ENCODE assay signal across 8 cellular contexts in the genomic region with DNA sequence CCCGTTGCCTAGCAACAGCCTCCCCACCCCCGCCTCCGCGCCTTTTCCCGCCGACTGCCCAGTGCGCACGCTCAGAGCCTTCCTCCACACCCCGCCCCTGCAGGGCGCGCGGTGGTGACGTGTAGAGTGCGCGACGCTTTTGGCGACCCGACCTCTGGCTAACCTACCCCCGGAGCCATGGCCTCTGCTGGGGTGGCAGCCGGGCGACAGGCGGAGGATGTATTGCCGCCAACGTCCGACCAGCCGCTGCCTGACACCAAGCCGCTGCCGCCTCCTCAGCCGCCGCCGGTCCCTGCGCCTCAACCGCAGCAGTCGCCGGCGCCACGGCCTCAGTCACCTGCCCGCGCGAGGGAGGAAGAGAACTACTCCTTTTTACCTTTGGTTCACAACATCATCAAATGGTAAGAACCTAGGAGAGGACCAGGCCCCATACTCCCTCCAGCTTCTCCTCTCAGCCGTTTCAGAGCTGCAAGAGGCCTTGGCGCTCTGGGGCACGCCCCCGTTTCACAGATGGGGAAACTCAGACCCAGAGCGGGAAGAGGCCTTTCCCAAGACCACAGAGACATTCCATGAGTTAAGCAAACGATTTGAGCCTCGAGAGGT. TPM values are rescaled to one million over a fixed set of nuclear protein-coding genes. Genes with fewer than 3 reads are reported as not detected.
DNase-seq lines count a peak whose midpoint lies in the region; ATAC-seq and TF ChIP-seq lines count a peak whose summit lies in the region.

TSS of gene MED9 (plus strand) at position 136 of the 603 bp plus-strand sequence. CDS start at position 178, 42 bp downstream.

- TF ChIP-seq CTCF in Caco-2 (IDR thresholded peaks at IDR 0.05; ENCODE audit: insufficient read depth in 1 of 2, low read depth in 1 of 2, low read length in 1 of 2, severe bottlenecking in 1 of 2, unreplicated experiment in 1 of 2): no peak

- peaks cover 12% of the 10 kb centered on the region; the same call in 1 of the 2 replicates for H3K4me1 ChIP-seq in Caco-2

- TSS peak; percentile 62 for BruUV-seq in Caco-2 (replicated peaks; lab: Mats Ljungman, UMichigan)

- CTCF ChIA-PET in Caco-2 (lab: Charles Lee): interaction anchor here (0.7 kb wide), 1 partner anchor 156 kb away, joined by 3 read pairs; no protein-coding TSS in a partner anchor

- H3K27me3 Mint-ChIP-seq in Caco-2 (ENCODE audit: insufficient read depth, unreplicated experiment): peaks cover 7% of the 10 kb centered on the region
- H3K27me3 Mint-ChIP-seq in naive B cell: no peaks in the 10 kb centered on the region

- POLR2A ChIA-PET in Caco-2 (lab: Charles Lee): interaction anchor here (0.6 kb wide), 1 partner anchor 89 kb away, joined by 4 read pairs; no protein-coding TSS in a partner anchor

- no peaks in the 10 kb centered on the region for H3K4me1 Mint-ChIP-seq in Caco-2 (ENCODE audit: low read depth, unreplicated experiment)
- peaks cover 17 to 43% (median 38%) of the 10 kb centered on the region in 3 donors for H3K4me1 Mint-ChIP-seq in naive B cell

- H3K4me3 Mint-ChIP-seq in Caco-2 (ENCODE audit: unreplicated experiment): peak within 1 kb of the TSS; percentile 93
- peak within 1 kb of the TSS; percentile 86 to 94 (median 93) for H3K4me3 Mint-ChIP-seq in naive B cell

- H3K9me3 ChIP-seq in Caco-2: no peaks in the 10 kb centered on the region

- H3K9me3 Mint-ChIP-seq in Caco-2 (ENCODE audit: unreplicated experiment) (no peaks in the 10 kb centered on the region), naive B cell (no peaks in the 10 kb centered on the region)

- no peaks in the 10 kb centered on the region for H3K36me3 ChIP-seq in Caco-2 (ENCODE audit: control insufficient read depth, insufficient read depth, low read length)

- H3K36me3 Mint-ChIP-seq in Caco-2 (ENCODE audit: insufficient read depth, unreplicated experiment): peaks cover 23% of the 10 kb centered on the region
- H3K36me3 Mint-ChIP-seq in naive B cell: no peaks in the 10 kb centered on the region

- H3K4me3 ChIP-seq in Caco-2 (ENCODE audit: low read depth, low read length): peak within 1 kb of the TSS; percentile 93

- intact Hi-C loops in Caco-2 (cut with micrococcal nuclease; ENCODE audit: unreplicated experiment): loop anchor here (2.0 kb wide), 2 partner anchors 20 to 30 kb away; partner anchors contain the start of gene RASD1

- peak; percentile 84 for ATAC-seq in GM21576 (IDR thresholded peaks at IDR 0.05; ENCODE audit: unreplicated experiment)
- ATAC-seq in naive B cell (ENCODE audit: low read depth in 2 of 2): peak; percentile 98 to 99

- DNase-seq in Caco-2 (peak; percentile 95 to 97), Kasumi-1 (lab: John Stamatoyannopoulos, UW) (peak; percentile 62 to 73), RPMI7951 (ENCODE audit: low read depth) (peak; percentile 84), fibroblast of gingiva (ENCODE audit: low read depth) (peak; percentile 87), naive B cell (peak; percentile 93)
- DNase-seq in activated T-helper 1 cell treated with anti-CD3 and anti-CD28 coated beads, Interleukin-2, amount 50 U/mL, for 16 hours (ENCODE audit: low read depth in 1 of 2, low spot score in 1 of 2): peak; percentile 87 to 92
- peak; percentile 84 to 89 for DNase-seq in stimulated activated CD8-positive, alpha-beta memory T cell treated with anti-CD3 and anti-CD28 coated beads, Interleukin-7, amount 100 ng/mL, for 48 hours (ENCODE audit: extremely low read depth in 1 of 2, low read depth in 1 of 2)

- H3K27ac Mint-ChIP-seq in Caco-2 (ENCODE audit: unreplicated experiment) (peak within 1 kb of the TSS; percentile 97), naive B cell (peak within 1 kb of the TSS; percentile 88 to 98 (median 94))

- no peaks in the 10 kb centered on the region; the same call in 1 of the 2 replicates for H3K27me3 ChIP-seq in Caco-2 (replicated peaks; ENCODE audit: control insufficient read depth, insufficient read depth, low read length)

RNA-seq across cellular contexts. Expression of gene MED9, which starts in this region (rescaled TPM):
- 24.9 and 26.6 TPM in 2 replicates for total RNA-seq in Caco-2 (2022)
- total RNA-seq in RPMI7951 (2014; rRNA removed; shearing (Covaris generic)): 7.6 and 9.6 TPM in 2 replicates
- 10 to 100 TPM; 14.7 to 25.9 (median 18.5) TPM for polyA plus RNA-seq in naive B cell (ENCODE audit: low read depth in 6 of 6)

Comparison
In these comparisons a context has a peak if more than half of its experiments do, and no peak if none do; other contexts are left out.
1. Peak in every context shown above with its lines: DNase-seq, ATAC-seq and H3K4me3 ChIP-seq.